Comparison of ENCODE assay signal across 19 cellular contexts in genomic region chr10:60809157-60809556, GRCh38. TPM values are rescaled to one million over a fixed set of nuclear protein-coding genes. Genes with fewer than 3 reads are reported as not detected.
A peak's percentile ranks its signal among the peaks of the same experiment; 100 is the strongest.
DNase-seq lines count a peak whose midpoint lies in the region; TF ChIP-seq lines count a peak whose summit lies in the region.
"Had no signal": no experiment of that assay in that cellular context is flagged by ENCODE, and none has a peak within 500 bp of the region (broad histone marks: within the 10 kb centered on the region; RNA-seq: fewer than 3 reads in every experiment).

No MANE protein-coding gene starts in this region.

- no peaks in the 10 kb centered on the region for H3K4me1 ChIP-seq in endodermal cell (ENCODE audit: control insufficient read depth, insufficient read depth, low read length)

- H3K27ac Mint-ChIP-seq in immature natural killer cell, result no peak overlapping the region
- no peak overlapping the region for H3K27ac Mint-ChIP-seq in endodermal cell
- H3K27ac Mint-ChIP-seq: activated T-cell treated with anti-CD3 and anti-CD28 coated beads, Interleukin-2, amount 50 U/mL, for 72 hours; natural killer cell had no signal

- TF ChIP-seq CTCF in epithelial cell of esophagus (IDR thresholded peaks at IDR 0.05; ENCODE audit: insufficient read depth, low read depth, low read length, missing control alignments), result no peak
- TF ChIP-seq CTCF in endodermal cell (conservative IDR thresholded peaks at IDR 0.05), result no peak

- DNase-seq in GM03348 (ENCODE audit: low spot score) (peak; percentile 55), NOMO-1 (lab: John Stamatoyannopoulos, UW; ENCODE audit: unreplicated experiment in 2 of 2) (peak; percentile 23 to 92), epithelial cell of esophagus (ENCODE audit: low read depth) (peak; percentile 83), renal cortical epithelial cell (ENCODE audit: low read depth) (peak; percentile 53), immature natural killer cell (no peak), endodermal cell (no peak), GOT3 (lab: John Stamatoyannopoulos, UW) (no peak)
- DNase-seq in activated effector memory CD4-positive, alpha-beta T cell treated with anti-CD3 and anti-CD28 coated beads, Interleukin-2, amount 50 U/mL, for 16 hours, result no peak
- DNase-seq: activated CD4-positive, alpha-beta T cell treated with anti-CD3 and anti-CD28 coated beads for 4 hours; activated T-cell treated with anti-CD3 and anti-CD28 coated beads, Interleukin-2, amount 50 U/mL, for 72 hours; anterior cingulate cortex; dermis blood vessel endothelial cell; glutamatergic neuron; left colon; natural killer cell; NCI-H2171; right cardiac atrium; stimulated activated naive CD4-positive, alpha-beta T cell had no signal

- no peaks in the 10 kb centered on the region for H3K9me3 ChIP-seq in endodermal cell (ENCODE audit: control insufficient read depth, low read length)

- H3K36me3 Mint-ChIP-seq in immature natural killer cell, result no peaks in the 10 kb centered on the region
- H3K36me3 Mint-ChIP-seq in endodermal cell (ENCODE audit: low read depth), result no peaks in the 10 kb centered on the region
- H3K36me3 Mint-ChIP-seq: natural killer cell had no signal

- H3K36me3 ChIP-seq in endodermal cell (ENCODE audit: control insufficient read depth, insufficient read depth, low read length), result no peaks in the 10 kb centered on the region

- WGBS in endodermal cell (ENCODE audit: insufficient coverage in 1 of 2, insufficient read length in 1 of 2), 2 experiments, result 91 to 100% methylated on average over 1 to 3 of the region's 3 CpGs

- H3K4me1 Mint-ChIP-seq in immature natural killer cell, result no peaks in the 10 kb centered on the region
- H3K4me1 Mint-ChIP-seq in endodermal cell, result peaks cover 8% of the 10 kb centered on the region
- H3K4me1 Mint-ChIP-seq: natural killer cell had no signal

- H3K27me3 Mint-ChIP-seq in immature natural killer cell (ENCODE audit: low read depth in 3 of 3) (peaks cover 0 to 2% (median 0%) of the 10 kb centered on the region in 3 donors), endodermal cell (ENCODE audit: insufficient read depth) (no peaks in the 10 kb centered on the region)

- H3K4me3 Mint-ChIP-seq in immature natural killer cell (no peak overlapping the region), endodermal cell (no peak overlapping the region)
- H3K4me3 Mint-ChIP-seq: activated T-cell treated with anti-CD3 and anti-CD28 coated beads, Interleukin-2, amount 50 U/mL, for 72 hours; natural killer cell had no signal

- H3K27ac ChIP-seq in endodermal cell (ENCODE audit: low read depth, low read length), result no peak overlapping the region
- H3K27ac ChIP-seq: PC-9 had no signal

- no peaks in the 10 kb centered on the region for H3K9me3 Mint-ChIP-seq in immature natural killer cell
- no peaks in the 10 kb centered on the region for H3K9me3 Mint-ChIP-seq in endodermal cell
- H3K9me3 Mint-ChIP-seq: activated T-cell treated with anti-CD3 and anti-CD28 coated beads, Interleukin-2, amount 50 U/mL, for 72 hours; natural killer cell had no signal

- no peak overlapping the region for H3K9ac ChIP-seq in endodermal cell (ENCODE audit: extremely low read depth, low read length, poor library complexity, severe bottlenecking)

- no peaks in the 10 kb centered on the region for H3K27me3 ChIP-seq in endodermal cell (ENCODE audit: control insufficient read depth, insufficient read depth, low read length, poor library complexity, severe bottlenecking)

- no peak overlapping the region for H3K4me3 ChIP-seq in epithelial cell of esophagus (ENCODE audit: low read length)
- H3K4me3 ChIP-seq in endodermal cell (ENCODE audit: low read length), result no peak overlapping the region
- H3K4me3 ChIP-seq: PC-9 had no signal

RNA-seq across cellular contexts. Expression of gene CDK1, which starts 30.9 kb away (rescaled TPM):
- 3.8 and 50.5 TPM in 2 replicates for total RNA-seq in renal cortical epithelial cell
- polyA plus RNA-seq in immature natural killer cell, result 1 to 10 TPM; 1.1 to 8.3 (median 2.9) TPM
- total RNA-seq in endodermal cell, result 100 to 1,000 TPM in 1 of 2 donors, 10 to 100 TPM in 1; 78.3 to 145 TPM
- polyA plus RNA-seq in endodermal cell (2013, experiment 1 of 2), result 182 TPM
- 182 TPM for polyA plus RNA-seq in endodermal cell (2013, experiment 2 of 2)

Comparison
In these comparisons a context has a peak if more than half of its experiments do, and no peak if none do; other contexts are left out.
1. DNase-seq: peak in GM03348 (single experiment), NOMO-1 (2 of 2), epithelial cell of esophagus (single experiment) and renal cortical epithelial cell (single experiment); none in activated effector memory CD4-positive, alpha-beta T cell treated with anti-CD3 and anti-CD28 coated beads, Interleukin-2, amount 50 U/mL, for 16 hours (single experiment), immature natural killer cell (0 of 3), endodermal cell (single experiment) and GOT3 (single experiment).